Comparison of ENCODE assay signal across 13 cellular contexts in genomic region chr16:57373117-57373947, GRCh38. TPM values are rescaled to one million over a fixed set of nuclear protein-coding genes. Genes with fewer than 3 reads are reported as not detected.
DNase-seq lines count a peak whose midpoint lies in the region; ATAC-seq and TF ChIP-seq lines count a peak whose summit lies in the region.
"Had no signal": no experiment of that assay in that cellular context is flagged by ENCODE, and none has a peak within 500 bp of the region (broad histone marks: within the 10 kb centered on the region; RNA-seq: fewer than 3 reads in every experiment).

No MANE protein-coding gene starts in this region.

- H3K27me3 ChIP-seq in kidney epithelial cell (ENCODE audit: control insufficient read depth, insufficient read depth, low read length), result no peaks in the 10 kb centered on the region
- H3K27me3 ChIP-seq: BLaER1 treated with 17β-estradiol and CSF1 and Interleukin-3, amounts not matched to agents 10 nM and 100 nM had no signal

- peak; percentile 51 for DNase-seq in COLO668 (lab: John Stamatoyannopoulos, UW; ENCODE audit: unreplicated experiment)
- peak; percentile 34 for DNase-seq in kidney epithelial cell (ENCODE audit: low read depth)
- peak; percentile 49 for DNase-seq in putamen (ENCODE audit: low spot score)
- no peak for DNase-seq in T-helper 9 cell
- no peak for DNase-seq in NCI-H82 treated with DMSO at 0.1 percent for 48 hours (lab: John Stamatoyannopoulos, UW; ENCODE audit: unreplicated experiment)
- DNase-seq: left cardiac atrium; NCI-H524 treated with DMSO at 0.1 percent for 48 hours; stimulated activated CD4-positive, alpha-beta T cell treated with anti-CD3 and anti-CD28 coated beads, Interleukin-4, amount 100 ng/mL, for 1 hour had no signal

- peak overlapping the region; percentile 96 for H3K27ac ChIP-seq in angular gyrus (ENCODE audit: low read depth, low read length)
- H3K27ac ChIP-seq: BLaER1 treated with 17β-estradiol and CSF1 and Interleukin-3, amounts not matched to agents 10 nM and 100 nM; KMS-11 had no signal

- H3K4me3 ChIP-seq in kidney epithelial cell (ENCODE audit: low read depth, low read length), result peak overlapping the region; percentile 59
- H3K4me3 ChIP-seq: BLaER1 treated with 17β-estradiol and CSF1 and Interleukin-3, amounts not matched to agents 10 nM and 100 nM had no signal

- no peaks in the 10 kb centered on the region for H3K36me3 ChIP-seq in kidney epithelial cell (ENCODE audit: control insufficient read depth, insufficient read depth, low read length)
- H3K36me3 ChIP-seq: BLaER1 treated with 17β-estradiol and CSF1 and Interleukin-3, amounts not matched to agents 10 nM and 100 nM had no signal

- TF ChIP-seq CTCF in kidney epithelial cell (IDR thresholded peaks at IDR 0.05; ENCODE audit: insufficient read depth, low read length, poor library complexity, severe bottlenecking), result no peak

- ATAC-seq in esophagus mucosa (no peak), GM21360 (IDR thresholded peaks at IDR 0.05; ENCODE audit: unreplicated experiment) (no peak)

RNA-seq across cellular contexts. Expression of gene CX3CL1, which starts 1.0 kb away (rescaled TPM):
- total RNA-seq in kidney epithelial cell (22.0 and 24.8 TPM in 2 replicates), esophagus mucosa (3.7 TPM)

RNA-seq across cellular contexts. Expression of gene CCL22, which starts 14.7 kb away (rescaled TPM):
- not detected in 2 replicates for total RNA-seq in kidney epithelial cell
- 0.20 TPM for total RNA-seq in esophagus mucosa

RNA-seq across cellular contexts. Expression of gene CCL17, which starts 31.2 kb away (rescaled TPM):
- not detected in 2 replicates for total RNA-seq in kidney epithelial cell
- 1.6 TPM for total RNA-seq in esophagus mucosa
- total RNA-seq: left cardiac atrium had no signal

Comparison
In these comparisons a context has a peak if more than half of its experiments do, and no peak if none do; other contexts are left out.
1. DNase-seq: peak in COLO668 (single experiment), kidney epithelial cell (single experiment) and putamen (single experiment); none in T-helper 9 cell (single experiment) and NCI-H82 treated with DMSO at 0.1 percent for 48 hours (single experiment).